Comparison of ENCODE assay signal across 8 cellular contexts in the genomic region with DNA sequence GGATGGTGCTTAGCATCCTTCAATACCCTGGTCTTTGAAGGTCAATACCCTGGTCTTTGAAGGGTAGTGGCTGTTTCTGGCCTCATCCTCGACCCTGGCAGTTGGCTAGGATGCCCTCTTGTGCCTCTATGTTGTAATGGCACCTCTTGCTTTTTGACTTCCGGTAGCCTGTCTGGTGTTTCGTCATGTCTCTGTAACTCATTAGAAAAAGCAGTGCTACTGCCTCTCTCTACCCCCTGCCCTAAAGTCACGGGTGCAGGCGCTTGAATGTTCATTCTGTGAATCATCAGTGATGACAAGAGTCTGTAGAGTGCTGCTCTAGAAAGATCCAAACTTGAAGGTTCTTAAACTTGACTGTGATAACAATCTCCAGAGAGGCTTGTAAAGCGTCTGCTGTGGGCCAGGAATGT. TPM values are rescaled to one million over a fixed set of nuclear protein-coding genes. Genes with fewer than 3 reads are reported as not detected.
DNase-seq lines count a peak whose midpoint lies in the region; ATAC-seq, FAIRE-seq and TF ChIP-seq lines count a peak whose summit lies in the region.

No MANE protein-coding gene starts in this region.

- H3K27ac ChIP-seq in OCI-LY3 (ENCODE audit: low read length) = no peak overlapping the region

- H3K79me2 ChIP-seq in OCI-LY3 (ENCODE audit: low read length) = no peaks in the 10 kb centered on the region

- H3K4me3 ChIP-seq in OCI-LY3 (ENCODE audit: low read length) (no peak overlapping the region), astrocyte of the spinal cord (ENCODE audit: low read depth, low read length) (no peak overlapping the region)

- no peaks in the 10 kb centered on the region for H3K36me3 ChIP-seq in OCI-LY3 (replicated peaks; ENCODE audit: low read depth, low read length)

- peak; percentile 23 for DNase-seq in NCI-H146 (lab: John Stamatoyannopoulos, UW)
- DNase-seq in NCI-H146 treated with DMSO at 0.1 percent for 48 hours (lab: John Stamatoyannopoulos, UW; ENCODE audit: unreplicated experiment) = no peak
- DNase-seq in H4 (ENCODE audit: low spot score) = peak; percentile 83
- peak; percentile 1 for DNase-seq in astrocyte of the spinal cord (ENCODE audit: low read depth, low spot score)
- no peak for DNase-seq in memory B cell (ENCODE audit: low spot score in 2 of 2)
- DNase-seq in NCI-H1105 treated with DMSO at 0.1 percent for 48 hours (lab: John Stamatoyannopoulos, UW) = no peak
- no peak for DNase-seq in frontal cortex (ENCODE audit: low spot score in 2 of 2)

- H3K27me3 ChIP-seq in OCI-LY3 (ENCODE audit: low read depth, low read length) = peaks cover 22% of the 10 kb centered on the region

- in situ Hi-C loops in astrocyte of the spinal cord (cut with HindIII; ENCODE audit: low sequenced_read_pairs) = no loop called here

- H3K4me1 ChIP-seq in OCI-LY3 (ENCODE audit: low read length) = 0 out of 2 replicates have a peak, but pooled peaks cover 4% of the 10 kb centered on the region

- peaks cover 3% of the 10 kb centered on the region for H3K27me3 Mint-ChIP-seq in memory B cell

- no peaks in the 10 kb centered on the region for H3K4me1 Mint-ChIP-seq in memory B cell

- peak overlapping the region; percentile 28 for H3K4me2 ChIP-seq in OCI-LY3 (ENCODE audit: low read length)

- no peak overlapping the region for H3K4me3 Mint-ChIP-seq in memory B cell

- H3K27ac Mint-ChIP-seq in memory B cell = no peak overlapping the region

- peak overlapping the region; percentile 96 for H2AFZ ChIP-seq in OCI-LY3 (ENCODE audit: low read depth, low read length)

- H3K36me3 Mint-ChIP-seq in memory B cell = no peaks in the 10 kb centered on the region

- no peaks in the 10 kb centered on the region for H3K9me3 Mint-ChIP-seq in memory B cell

- H4K20me1 ChIP-seq in OCI-LY3 (ENCODE audit: insufficient read depth, low read length) = no peaks in the 10 kb centered on the region

- no peak for FAIRE-seq in frontal cortex (lab: Jason Lieb, UNC)

- ATAC-seq in memory B cell (ENCODE audit: low read depth) = peak; percentile 52

- no peak overlapping the region for H3K9ac ChIP-seq in OCI-LY3 (ENCODE audit: low read length)

- TF ChIP-seq CTCF in OCI-LY3 (IDR thresholded peaks at IDR 0.05; ENCODE audit: low read depth, low read length) (peak; percentile 74), astrocyte of the spinal cord (IDR thresholded peaks at IDR 0.05; ENCODE audit: low read depth, low read length) (peak; percentile 6)

- H3K9me3 ChIP-seq in OCI-LY3 (ENCODE audit: insufficient read depth, low read length) = no peaks in the 10 kb centered on the region

RNA-seq across cellular contexts. Expression of gene RSPO4, which starts 28.3 kb away (rescaled TPM):
- total RNA-seq in H4 (2014; rRNA removed; shearing (Covaris generic)) = not detected in 2 replicates
- under 0.01 TPM for total RNA-seq in frontal cortex

RNA-seq across cellular contexts. Expression of gene ANGPT4, which starts 57.7 kb away (rescaled TPM):
- 0.53 and 1.3 TPM in 2 replicates for total RNA-seq in H4 (2014; rRNA removed; shearing (Covaris generic))
- total RNA-seq in frontal cortex = not detected

Comparison
In these comparisons a context has a peak if more than half of its experiments do, and no peak if none do; other contexts are left out.
1. DNase-seq: peak in NCI-H146 (single experiment), H4 (single experiment) and astrocyte of the spinal cord (single experiment); none in NCI-H146 treated with DMSO at 0.1 percent for 48 hours (single experiment), memory B cell (0 of 2), NCI-H1105 treated with DMSO at 0.1 percent for 48 hours (single experiment) and frontal cortex (0 of 2).